In genomic region chr2:178344121-178344520, GRCh38 we compare ENCODE assay signal across 28 cellular contexts.
"Had no signal": no experiment of that assay in that cellular context is flagged by ENCODE, and none has a peak within 500 bp of the region (broad histone marks: within the 10 kb centered on the region; RNA-seq: fewer than 3 reads in every experiment).

No MANE protein-coding gene starts in this region.

- H3K4me3 ChIP-seq: colonic mucosa, coronary artery, dorsolateral prefrontal cortex, esophagus muscularis mucosa, esophagus squamous epithelium, gastrocnemius medialis, gastroesophageal sphincter, heart left ventricle, heart right ventricle had no signal

- H3K27ac Mint-ChIP-seq: dendritic cell treated with granulocyte-macrophage colony-stimulating factor and Interleukin-4, amounts not matched to agents 40 ng/mL and 50 ng/mL, for 4 days; effector memory CD8-positive, alpha-beta T cell; endodermal cell had no signal

- H3K27ac ChIP-seq: colonic mucosa, coronary artery, dorsolateral prefrontal cortex, epithelial cell of prostate, esophagus muscularis mucosa, esophagus squamous epithelium, foreskin keratinocyte, gastrocnemius medialis, gastroesophageal sphincter, heart left ventricle, heart right ventricle had no signal

- H3K9me3 Mint-ChIP-seq: dendritic cell treated with granulocyte-macrophage colony-stimulating factor and Interleukin-4, amounts not matched to agents 40 ng/mL and 50 ng/mL, for 4 days; effector memory CD8-positive, alpha-beta T cell; endodermal cell had no signal

- H3K4me3 Mint-ChIP-seq: dendritic cell treated with granulocyte-macrophage colony-stimulating factor and Interleukin-4, amounts not matched to agents 40 ng/mL and 50 ng/mL, for 4 days; effector memory CD8-positive, alpha-beta T cell; endodermal cell had no signal

- H3K36me3 ChIP-seq: colonic mucosa, esophagus squamous epithelium had no signal

- H3K27me3 ChIP-seq: colonic mucosa, dorsolateral prefrontal cortex, esophagus muscularis mucosa, esophagus squamous epithelium, foreskin keratinocyte, gastrocnemius medialis, gastroesophageal sphincter, heart left ventricle, heart right ventricle had no signal

- H3K9me3 ChIP-seq: colonic mucosa, esophagus muscularis mucosa, esophagus squamous epithelium, gastrocnemius medialis, gastroesophageal sphincter, heart left ventricle, heart right ventricle had no signal

- H3K4me1 ChIP-seq: colonic mucosa, esophagus muscularis mucosa, esophagus squamous epithelium, foreskin keratinocyte, gastrocnemius medialis, gastroesophageal sphincter, heart left ventricle, heart right ventricle had no signal

- FAIRE-seq: colon, endometrium, endothelial cell of umbilical vein, frontal cortex had no signal

- H3K27me3 Mint-ChIP-seq: dendritic cell treated with granulocyte-macrophage colony-stimulating factor and Interleukin-4, amounts not matched to agents 40 ng/mL and 50 ng/mL, for 4 days had no signal

- DNase-seq: colonic mucosa; cortex of kidney; dermis blood vessel endothelial cell; dorsolateral prefrontal cortex; effector CD4-positive, alpha-beta T cell; effector CD8-positive, alpha-beta T cell; effector memory CD4-positive, alpha-beta T cell; effector memory CD8-positive, alpha-beta T cell; endodermal cell; erythroblast; esophagus squamous epithelium; foreskin fibroblast; foreskin keratinocyte; foreskin melanocyte; gastrocnemius medialis; glutamatergic neuron; head of caudate nucleus; heart left ventricle; heart right ventricle had no signal
